16 cellular contexts compared by ENCODE assay signal in genomic region chr16:89337965-89338364, GRCh38.
"Had no signal": no experiment of that assay in that cellular context is flagged by ENCODE, and none has a peak within 500 bp of the region (broad histone marks: within the 10 kb centered on the region; RNA-seq: fewer than 3 reads in every experiment).

No MANE protein-coding gene starts in this region.

- H3K27ac Mint-ChIP-seq: activated T-helper 17 cell treated with anti-CD3 and anti-CD28 coated beads, Interleukin-2, amount 50 U/mL, for 72 hours; mesothelial cell of epicardium had no signal

- H3K27me3 Mint-ChIP-seq: activated T-helper 17 cell treated with anti-CD3 and anti-CD28 coated beads, Interleukin-2, amount 50 U/mL, for 72 hours had no signal

- H3K4me3 ChIP-seq: dorsolateral prefrontal cortex, right atrium auricular region, skin epidermis, thyroid gland had no signal

- H3K36me3 Mint-ChIP-seq: mesothelial cell of epicardium had no signal

- H3K27ac ChIP-seq: brain microvascular endothelial cell, skin epidermis, thyroid gland, VCaP had no signal

- H3K4me3 Mint-ChIP-seq: activated T-helper 17 cell treated with anti-CD3 and anti-CD28 coated beads, Interleukin-2, amount 50 U/mL, for 72 hours; mesothelial cell of epicardium had no signal

- DNase-seq: activated CD4-positive, alpha-beta T cell treated with anti-CD3 and anti-CD28 coated beads for 4 hours; activated naive CD4-positive, alpha-beta T cell treated with anti-CD3 and anti-CD28 coated beads, Interleukin-2, amount 50 U/mL, for 16 hours; amniotic stem cell; brain microvascular endothelial cell; cerebellar nuclear complex; islet precursor cell; stimulated activated CD4-positive, alpha-beta T cell treated with anti-CD3 and anti-CD28 coated beads, Interleukin-4, amount 100 ng/mL, for 4 hours; T1000; thyroid gland had no signal

- H3K9me3 ChIP-seq: right atrium auricular region, thyroid gland had no signal

- H3K9me3 Mint-ChIP-seq: activated T-helper 17 cell treated with anti-CD3 and anti-CD28 coated beads, Interleukin-2, amount 50 U/mL, for 72 hours; mesothelial cell of epicardium had no signal

- H3K36me3 ChIP-seq: brain microvascular endothelial cell, right atrium auricular region, thyroid gland had no signal

- H3K27me3 ChIP-seq: brain microvascular endothelial cell, dorsolateral prefrontal cortex, right atrium auricular region, thyroid gland had no signal

- ATAC-seq: activated T-helper 17 cell treated with anti-CD3 and anti-CD28 coated beads, Interleukin-2, amount 50 U/mL, for 72 hours; esophagus mucosa had no signal
